Comparison of ENCODE assay signal across 5 cellular contexts in the genomic region with DNA sequence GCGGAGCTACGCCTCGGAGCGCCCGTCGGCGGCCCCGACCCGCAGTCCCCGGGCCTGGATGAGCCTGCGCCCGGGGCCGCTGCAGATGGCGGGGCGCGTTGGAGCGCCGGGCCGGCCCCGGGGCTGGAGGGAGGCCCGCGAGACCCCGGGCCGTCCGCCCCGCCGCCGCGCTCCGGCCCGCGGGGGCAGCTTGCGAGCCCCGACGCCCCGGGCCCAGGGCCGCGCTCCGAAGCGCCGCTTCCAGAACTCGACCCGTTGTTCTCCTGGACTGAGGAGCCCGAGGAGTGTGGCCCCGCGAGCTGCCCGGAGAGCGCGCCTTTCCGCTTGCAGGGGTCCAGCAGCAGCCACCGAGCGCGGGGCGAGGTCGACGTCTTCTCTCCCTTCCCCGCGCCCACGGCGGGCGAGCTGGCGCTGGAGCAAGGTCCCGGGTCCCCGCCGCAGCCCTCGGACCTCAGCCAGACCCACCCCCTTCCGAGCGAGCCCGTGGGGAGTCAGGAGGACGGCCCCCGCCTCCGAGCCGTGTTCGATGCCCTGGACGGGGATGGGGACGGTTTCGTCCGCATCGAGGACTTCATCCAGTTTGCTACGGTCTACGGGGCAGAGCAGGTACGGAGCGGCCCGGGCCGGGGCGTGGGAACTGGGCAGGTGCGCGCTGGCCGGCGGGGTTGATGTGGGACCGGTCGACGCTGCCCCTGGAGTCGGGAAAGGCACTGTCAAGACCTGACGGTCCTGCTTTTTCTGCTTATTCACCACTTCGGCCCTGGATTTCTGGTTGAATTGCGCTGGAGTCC. TPM values are rescaled to one million over a fixed set of nuclear protein-coding genes. Genes with fewer than 3 reads are reported as not detected.
DNase-seq lines count a peak whose midpoint lies in the region; ATAC-seq and TF ChIP-seq lines count a peak whose summit lies in the region.

No MANE protein-coding gene starts in this region.

- peaks cover 11% of the 10 kb centered on the region for H3K4me1 Mint-ChIP-seq in GM23338
- peaks cover 29% of the 10 kb centered on the region for H3K4me1 Mint-ChIP-seq in T-helper 17 cell

- no peak for TF ChIP-seq CTCF in GM23338 (conservative IDR thresholded peaks at IDR 0.05; ENCODE audit: low read depth in 2 of 2)

- peak overlapping the region; percentile 83 for H3K4me3 ChIP-seq in GM23338
- peak overlapping the region; percentile 93 to 96 for H3K4me3 ChIP-seq in aorta (ENCODE audit: low read length in 2 of 2)

- no peak overlapping the region for H3K27ac ChIP-seq in GM23338 (ENCODE audit: low read depth)
- peak overlapping the region in 1 of 2 donors; percentile 62 for H3K27ac ChIP-seq in aorta (ENCODE audit: low read depth in 1 of 2, low read length in 2 of 2)

- peaks cover 48% of the 10 kb centered on the region for H3K79me2 ChIP-seq in GM23338 (replicated peaks; ENCODE audit: insufficient read depth)

- peaks cover 9% of the 10 kb centered on the region for H3K36me3 Mint-ChIP-seq in GM23338 (ENCODE audit: low read depth)
- H3K36me3 Mint-ChIP-seq in T-helper 17 cell (ENCODE audit: low read depth): no peaks in the 10 kb centered on the region

- peaks cover 9% of the 10 kb centered on the region; the same call in 1 of the 2 replicates for H3F3A ChIP-seq in GM23338 (replicated peaks; ENCODE audit: low read depth)

- H3K4me2 ChIP-seq in GM23338: peak overlapping the region; percentile 92

- H3K9me2 ChIP-seq in GM23338 (ENCODE audit: insufficient read depth): no peaks in the 10 kb centered on the region

- ATAC-seq in GM23338: peak; percentile 24
- ATAC-seq in T-helper 17 cell: no peak
- no peak for ATAC-seq in aorta (ENCODE audit: low FRiP score)

- H3K4me1 ChIP-seq in GM23338 (ENCODE audit: insufficient read depth) (peaks cover 8% of the 10 kb centered on the region), aorta (ENCODE audit: control insufficient read depth in 1 of 2, insufficient read depth in 2 of 2, low read length in 2 of 2) (no peaks in the 10 kb centered on the region)

- H3K9me3 ChIP-seq in T-helper 17 cell (ENCODE audit: control insufficient read depth, low read length, poor library complexity, severe bottlenecking) (no peaks in the 10 kb centered on the region), aorta (ENCODE audit: control insufficient read depth, low read length) (no peaks in the 10 kb centered on the region)

- H3K27me3 ChIP-seq in GM23338 (ENCODE audit: insufficient read depth) (peaks cover 43% of the 10 kb centered on the region), aorta (ENCODE audit: control insufficient read depth in 1 of 2, insufficient read depth in 2 of 2, low read length in 1 of 2) (no peaks in the 10 kb centered on the region)

- 0 to 1% methylated on average over 76 to 97 of the region's 97 CpGs for WGBS in aorta, 2 donors

- H3K27ac Mint-ChIP-seq in GM23338 (no peak overlapping the region), T-helper 17 cell (no peak overlapping the region)

- DNase-seq in GM23338 (ENCODE audit: low spot score) (peak; percentile 68), T-helper 17 cell (no peak), iPS-NIHi11 (ENCODE audit: low spot score) (peak; percentile 55), aorta (peak in 1 of 2 donors; percentile 80), NCI-H774 (lab: John Stamatoyannopoulos, UW) (no peak)

- intact Hi-C loops in aorta (cut with DNase I): no loop called here

- H3K27me3 Mint-ChIP-seq in GM23338 (ENCODE audit: insufficient read depth, low read depth, poor library complexity): peaks cover 42% of the 10 kb centered on the region
- H3K27me3 Mint-ChIP-seq in T-helper 17 cell: no peaks in the 10 kb centered on the region

- peaks cover 19% of the 10 kb centered on the region for H4K20me1 ChIP-seq in GM23338 (replicated peaks; ENCODE audit: insufficient read depth)

- 0 out of 3 replicates have a peak, but pooled peaks cover 4% of the 10 kb centered on the region for H3K9me3 Mint-ChIP-seq in GM23338

- H3K36me3 ChIP-seq in GM23338 (ENCODE audit: insufficient read depth) (no peaks in the 10 kb centered on the region), aorta (ENCODE audit: control insufficient read depth in 1 of 2, insufficient read depth in 2 of 2, low read length in 1 of 2) (peaks cover 0 to 2% of the 10 kb centered on the region in 2 donors)

- H3K4me3 Mint-ChIP-seq in GM23338 (peak overlapping the region; percentile 77), T-helper 17 cell (peak overlapping the region; percentile 87)

- 0 out of 2 replicates have a peak overlapping the region, but pooled peaks have one; percentile 52 for H2AFZ ChIP-seq in GM23338

TF ChIP-seq in GM23338, 12 proteins besides CTCF, POLR2A, EP300 and RAD21:
- TF ChIP-seq, protein P1, sequence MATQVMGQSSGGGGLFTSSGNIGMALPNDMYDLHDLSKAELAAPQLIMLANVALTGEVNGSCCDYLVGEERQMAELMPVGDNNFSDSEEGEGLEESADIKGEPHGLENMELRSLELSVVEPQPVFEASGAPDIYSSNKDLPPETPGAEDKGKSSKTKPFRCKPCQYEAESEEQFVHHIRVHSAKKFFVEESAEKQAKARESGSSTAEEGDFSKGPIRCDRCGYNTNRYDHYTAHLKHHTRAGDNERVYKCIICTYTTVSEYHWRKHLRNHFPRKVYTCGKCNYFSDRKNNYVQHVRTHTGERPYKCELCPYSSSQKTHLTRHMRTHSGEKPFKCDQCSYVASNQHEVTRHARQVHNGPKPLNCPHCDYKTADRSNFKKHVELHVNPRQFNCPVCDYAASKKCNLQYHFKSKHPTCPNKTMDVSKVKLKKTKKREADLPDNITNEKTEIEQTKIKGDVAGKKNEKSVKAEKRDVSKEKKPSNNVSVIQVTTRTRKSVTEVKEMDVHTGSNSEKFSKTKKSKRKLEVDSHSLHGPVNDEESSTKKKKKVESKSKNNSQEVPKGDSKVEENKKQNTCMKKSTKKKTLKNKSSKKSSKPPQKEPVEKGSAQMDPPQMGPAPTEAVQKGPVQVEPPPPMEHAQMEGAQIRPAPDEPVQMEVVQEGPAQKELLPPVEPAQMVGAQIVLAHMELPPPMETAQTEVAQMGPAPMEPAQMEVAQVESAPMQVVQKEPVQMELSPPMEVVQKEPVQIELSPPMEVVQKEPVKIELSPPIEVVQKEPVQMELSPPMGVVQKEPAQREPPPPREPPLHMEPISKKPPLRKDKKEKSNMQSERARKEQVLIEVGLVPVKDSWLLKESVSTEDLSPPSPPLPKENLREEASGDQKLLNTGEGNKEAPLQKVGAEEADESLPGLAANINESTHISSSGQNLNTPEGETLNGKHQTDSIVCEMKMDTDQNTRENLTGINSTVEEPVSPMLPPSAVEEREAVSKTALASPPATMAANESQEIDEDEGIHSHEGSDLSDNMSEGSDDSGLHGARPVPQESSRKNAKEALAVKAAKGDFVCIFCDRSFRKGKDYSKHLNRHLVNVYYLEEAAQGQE (IDR thresholded peaks at IDR 0.05; ENCODE audit: unreplicated experiment): no peak
- no peak for TF ChIP-seq CREB1 (CRISPR knock-in tag; IDR thresholded peaks at IDR 0.05; ENCODE audit: low read depth)
- no peak for TF ChIP-seq STAT1 (IDR thresholded peaks at IDR 0.05; ENCODE audit: unreplicated experiment)
- TF ChIP-seq JUNB (IDR thresholded peaks at IDR 0.05; ENCODE audit: unreplicated experiment): no peak

RNA-seq across cellular contexts. Expression of a gene that starts 0.9 kb away (rescaled TPM):
- 27.9 and 29.2 TPM in 2 replicates for total RNA-seq in GM23338 (2014; rRNA removed; shearing (Covaris generic))
- polyA plus RNA-seq in GM23338 (2016; fragmentation: Nextera tagmentation; extraction: Ambion mirVana) (3.2 and 4.4 TPM in 2 replicates), aorta (10 to 100 TPM; 22.0 to 68.8 TPM)
- total RNA-seq in T-helper 17 cell (10 to 100 TPM; 39.9 to 45.1 TPM), aorta (10 to 100 TPM; 60.5 to 63.3 TPM)

RNA-seq across cellular contexts. Expression of a gene that starts 24.6 kb away (rescaled TPM):
- total RNA-seq in GM23338 (2014; rRNA removed; shearing (Covaris generic)): 17.9 and 26.9 TPM in 2 replicates
- polyA plus RNA-seq in GM23338 (2016; fragmentation: Nextera tagmentation; extraction: Ambion mirVana) (19.0 and 20.3 TPM in 2 replicates), aorta (10 to 100 TPM; 16.2 to 21.8 TPM)
- total RNA-seq in T-helper 17 cell (1 to 10 TPM; 7.5 to 9.0 TPM), aorta (10 to 100 TPM; 10.9 to 15.9 TPM)

RNA-seq across cellular contexts. Expression of a gene that starts 29.3 kb away (rescaled TPM):
- total RNA-seq in GM23338 (2014; rRNA removed; shearing (Covaris generic)): 228 and 249 TPM in 2 replicates
- polyA plus RNA-seq in GM23338 (2016; fragmentation: Nextera tagmentation; extraction: Ambion mirVana) (511 and 521 TPM in 2 replicates), aorta (100 to 1,000 TPM in 1 of 2 donors, 10 to 100 TPM in 1; 95.5 to 128 TPM)
- total RNA-seq in T-helper 17 cell (10 to 100 TPM; 31.9 to 39.8 TPM), aorta (10 to 100 TPM; 65.6 to 81.9 TPM)

RNA-seq across cellular contexts. Expression of a gene that starts 44.5 kb away (rescaled TPM):
- total RNA-seq in GM23338 (2014; rRNA removed; shearing (Covaris generic)): 98.7 and 112 TPM in 2 replicates
- 25.1 and 29.5 TPM in 2 replicates for polyA plus RNA-seq in GM23338 (2016; fragmentation: Nextera tagmentation; extraction: Ambion mirVana)
- 100 to 1,000 TPM in 1 of 2 donors, 10 to 100 TPM in 1; 39.7 to 106 TPM for total RNA-seq in T-helper 17 cell
- 10 to 100 TPM; 38.9 to 39.0 TPM for total RNA-seq in aorta
- polyA plus RNA-seq in aorta: 10 to 100 TPM; 27.4 to 41.4 TPM

RNA-seq across cellular contexts. Expression of a gene that starts 56.0 kb away (rescaled TPM):
- 115 and 169 TPM in 2 replicates for total RNA-seq in GM23338 (2014; rRNA removed; shearing (Covaris generic))
- polyA plus RNA-seq in GM23338 (2016; fragmentation: Nextera tagmentation; extraction: Ambion mirVana) (129 and 135 TPM in 2 replicates), aorta (100 to 1,000 TPM in 1 of 2 donors, 10 to 100 TPM in 1; 42.6 to 107 TPM)
- total RNA-seq in T-helper 17 cell (10 to 100 TPM; 25.2 to 25.9 TPM), aorta (10 to 100 TPM; 35.5 to 38.0 TPM)

Comparison
In these comparisons a context has a peak if more than half of its experiments do, and no peak if none do; other contexts are left out.
1. DNase-seq: peak in GM23338 (single experiment) and iPS-NIHi11 (single experiment); none in T-helper 17 cell (0 of 3) and NCI-H774 (single experiment).